ENCODE assay signal across 8 cellular contexts in genomic region chr22:22942511-22943329, GRCh38. TPM values are rescaled to one million over a fixed set of nuclear protein-coding genes. Genes with fewer than 3 reads are reported as not detected.
DNase-seq lines count a peak whose midpoint lies in the region; ATAC-seq, FAIRE-seq and TF ChIP-seq lines count a peak whose summit lies in the region.

No MANE protein-coding gene starts in this region.

- H3K4me3 ChIP-seq in AG04450 (ENCODE audit: low read depth, low read length) (no peak overlapping the region), epithelial cell of esophagus (ENCODE audit: low read length) (no peak overlapping the region)

- H3K9me3 Mint-ChIP-seq in natural killer cell = no peaks in the 10 kb centered on the region

- intact Hi-C loops in natural killer cell (cut with micrococcal nuclease) = no loop called here

- DNase-seq in AG04450 (ENCODE audit: low read depth, low spot score) (no peak), GM19239 (ENCODE audit: insufficient read length, low spot score) (peak; percentile 52), NCI-H774 (lab: John Stamatoyannopoulos, UW) (peak; percentile 18), epithelial cell of esophagus (ENCODE audit: low read depth) (peak; percentile 46), natural killer cell (peak; percentile 69)
- DNase-seq in activated CD8-positive, alpha-beta memory T cell treated with anti-CD3 and anti-CD28 coated beads for 1 hour (ENCODE audit: extremely low read depth in 1 of 2, low read depth in 1 of 2) = peak; percentile 51 to 68
- DNase-seq in stimulated activated naive CD4-positive, alpha-beta T cell (lab: John Stamatoyannopoulos, UW) = peak; percentile 2 to 64 (median 58)

- no peaks in the 10 kb centered on the region for H3K9me3 ChIP-seq in AG04450 (ENCODE audit: control insufficient read depth, insufficient read depth, low read length)

- ATAC-seq in natural killer cell = peak; percentile 77 to 95 (median 95)
- ATAC-seq in HG03175 (IDR thresholded peaks at IDR 0.05; ENCODE audit: unreplicated experiment) = no peak

- CTCF ChIA-PET in AG04450 (lab: Charles Lee) = interaction anchor here (0.5 to 1.4 kb wide), 2 partner anchors 12 to 14 kb away, joined by 3 to 4 read pairs; no protein-coding TSS in a partner anchor

- FAIRE-seq in GM19239 (lab: Jason Lieb, UNC) = peak; percentile 88

- TF ChIP-seq CTCF in AG04450 (IDR thresholded peaks at IDR 0.05; ENCODE audit: low read depth, low read length) (peak; percentile 63), epithelial cell of esophagus (IDR thresholded peaks at IDR 0.05; ENCODE audit: insufficient read depth, low read depth, low read length, missing control alignments) (peak; percentile 78), natural killer cell (IDR thresholded peaks at IDR 0.05) (peak; percentile 70)

- no peak overlapping the region for H3K27ac ChIP-seq in AG04450 (ENCODE audit: low read depth, low read length)

- peak overlapping the region in 1 of 2 donors; percentile 21 for H3K27ac Mint-ChIP-seq in natural killer cell

- H3K4me1 Mint-ChIP-seq in natural killer cell = peaks cover 6 to 13% of the 10 kb centered on the region in 2 donors

- H3K4me3 Mint-ChIP-seq in natural killer cell = no peak overlapping the region

- H3K27me3 ChIP-seq in AG04450 (ENCODE audit: control insufficient read depth, insufficient read depth, low read length) = peaks cover 5% of the 10 kb centered on the region

- no peaks in the 10 kb centered on the region for H3K27me3 Mint-ChIP-seq in natural killer cell (ENCODE audit: low read depth in 2 of 2)

- H3K36me3 Mint-ChIP-seq in natural killer cell = no peaks in the 10 kb centered on the region

- POLR2A ChIA-PET in AG04450 (lab: Yijun Ruan, JAX) = no interaction called here

RNA-seq across cellular contexts. Expression of gene IGLL5, which starts 55.1 kb away (rescaled TPM):
- not detected in 2 replicates for polyA plus RNA-seq in AG04450 (2011; rRNA removed)
- not detected in 2 replicates for polyA minus RNA-seq in AG04450 (2011; rRNA and poly(A)+ RNA removed)
- total RNA-seq in natural killer cell = 100 to 1,000 TPM in 1 of 3 donors, under 1 TPM in 2; 0.38 to 124 (median 0.93) TPM
